8 cellular contexts compared by ENCODE assay signal in genomic region chr12:100344351-100344750, GRCh38. TPM values are rescaled to one million over a fixed set of nuclear protein-coding genes. Genes with fewer than 3 reads are reported as not detected.
"Had no signal": no experiment of that assay in that cellular context is flagged by ENCODE, and none has a peak within 500 bp of the region (broad histone marks: within the 10 kb centered on the region; RNA-seq: fewer than 3 reads in every experiment).

No MANE protein-coding gene starts in this region.

RNA-seq across cellular contexts. Expression of gene SLC17A8, which starts 12.5 kb away (rescaled TPM):
- total RNA-seq: OCI-LY7, PC-3, Right ventricle myocardium inferior, Right ventricle myocardium superior, RPMI7951, SJCRH30, SJSA1 had no signal
- polyA plus RNA-seq: SK-N-SH had no signal
